In the genomic region with DNA sequence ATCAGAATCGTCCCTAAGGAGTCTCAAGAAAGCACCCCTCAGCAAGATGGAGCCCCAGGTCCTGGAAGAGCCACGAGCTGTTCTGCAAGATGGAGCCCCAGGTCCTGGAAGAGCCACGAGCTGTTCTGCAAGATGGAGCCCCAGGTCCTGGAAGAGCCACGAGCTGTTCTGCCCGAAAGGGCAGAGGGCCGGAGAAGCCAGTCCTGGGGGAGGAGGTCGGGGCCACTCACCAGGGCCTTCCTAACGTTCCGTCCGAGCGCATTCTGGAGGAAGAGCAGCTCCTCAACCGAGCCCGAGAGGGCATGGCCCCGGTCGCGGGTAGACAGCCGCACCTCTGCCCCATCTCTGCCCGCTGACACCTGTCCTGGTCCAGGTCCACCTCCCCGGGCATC, we compare ENCODE assay signal across 8 cellular contexts.
A peak's percentile ranks its signal among the peaks of the same experiment; 100 is the strongest.
DNase-seq lines count a peak whose midpoint lies in the region; ATAC-seq and TF ChIP-seq lines count a peak whose summit lies in the region.
"Not testable (repeated sequence)": the region's sequence is repeated elsewhere in the genome, so short reads cannot be mapped to it uniquely, and the experiment has no call there.

No MANE protein-coding gene starts in this region.

- H3K4me1 ChIP-seq in esophagus squamous epithelium: peaks cover 0 to 24% (median 0%) of the 10 kb centered on the region in 3 donors

- intact Hi-C loops in CD14-positive monocyte (cut with micrococcal nuclease); esophagus squamous epithelium (cut with DNase I): not testable (repeated sequence)
- intact Hi-C loops in natural killer cell (cut with micrococcal nuclease): loop anchor here (2.0 kb wide), 1 partner anchor 14 kb away; no protein-coding TSS in a partner anchor

- not testable (repeated sequence) for H3K36me3 ChIP-seq in esophagus squamous epithelium

- TF ChIP-seq POLR2A in esophagus squamous epithelium (IDR thresholded peaks at IDR 0.05): not testable (repeated sequence)

- H3K27ac ChIP-seq in esophagus squamous epithelium: peak overlapping the region; percentile 34 to 83 (median 56)

- H3K27me3 ChIP-seq in esophagus squamous epithelium: peaks cover 0 to 15% (median 0%) of the 10 kb centered on the region in 4 donors

- not testable (repeated sequence) for H3K9me3 ChIP-seq in T-helper 17 cell (ENCODE audit: control insufficient read depth, low read length, poor library complexity, severe bottlenecking); esophagus squamous epithelium

- H3K27me3 Mint-ChIP-seq in CD14-positive monocyte (ENCODE audit: low read depth in 3 of 3); T-helper 17 cell; natural killer cell (ENCODE audit: low read depth in 2 of 2): not testable (repeated sequence)

- H3K4me3 Mint-ChIP-seq in CD14-positive monocyte: peak overlapping the region; percentile 96 to 98
- H3K4me3 Mint-ChIP-seq in T-helper 17 cell: peak overlapping the region; percentile 96
- peak overlapping the region; percentile 100 for H3K4me3 Mint-ChIP-seq in natural killer cell
- peak overlapping the region; percentile 86 for H3K4me3 Mint-ChIP-seq in stimulated activated effector memory CD8-positive, alpha-beta T cell treated with anti-CD3 and anti-CD28 coated beads, Interleukin-12 subunit alpha, Interleukin-12 subunit beta, amount 100 ng/mL, for 72 hours

- not testable (repeated sequence) for TF ChIP-seq CTCF in CD14-positive monocyte (IDR thresholded peaks at IDR 0.05); esophagus squamous epithelium (IDR thresholded peaks at IDR 0.05); natural killer cell (IDR thresholded peaks at IDR 0.05)

- ATAC-seq in GM19324 (IDR thresholded peaks at IDR 0.05; ENCODE audit: low FRiP score, unreplicated experiment): peak; percentile 42
- peak; percentile 13 for ATAC-seq in HG03139 (IDR thresholded peaks at IDR 0.05; ENCODE audit: unreplicated experiment)
- peak; percentile 79 for ATAC-seq in T-helper 17 cell
- ATAC-seq in natural killer cell: peak; percentile 67 to 77 (median 76)
- ATAC-seq in stimulated activated effector memory CD8-positive, alpha-beta T cell treated with anti-CD3 and anti-CD28 coated beads, Interleukin-12 subunit alpha, Interleukin-12 subunit beta, amount 100 ng/mL, for 72 hours: peak; percentile 80

- 64 to 65% methylated on average over 6 to 16 of the region's 19 CpGs for WGBS in esophagus squamous epithelium, 2 donors

- H3K36me3 Mint-ChIP-seq in CD14-positive monocyte: peaks cover 13 to 26% of the 10 kb centered on the region in 2 donors
- not testable (repeated sequence) for H3K36me3 Mint-ChIP-seq in T-helper 17 cell (ENCODE audit: low read depth); natural killer cell
- H3K36me3 Mint-ChIP-seq in stimulated activated effector memory CD8-positive, alpha-beta T cell treated with anti-CD3 and anti-CD28 coated beads, Interleukin-12 subunit alpha, Interleukin-12 subunit beta, amount 100 ng/mL, for 72 hours: peaks cover 39% of the 10 kb centered on the region

- peak overlapping the region; percentile 28 to 69 (median 50) for H3K4me3 ChIP-seq in esophagus squamous epithelium

- H3K27ac Mint-ChIP-seq in CD14-positive monocyte: peak overlapping the region; percentile 92 to 98 (median 94)
- H3K27ac Mint-ChIP-seq in T-helper 17 cell: peak overlapping the region; percentile 78
- peak overlapping the region; percentile 90 to 94 for H3K27ac Mint-ChIP-seq in natural killer cell
- H3K27ac Mint-ChIP-seq in stimulated activated effector memory CD8-positive, alpha-beta T cell treated with anti-CD3 and anti-CD28 coated beads, Interleukin-12 subunit alpha, Interleukin-12 subunit beta, amount 100 ng/mL, for 72 hours: peak overlapping the region; percentile 89

- peaks cover 40% of the 10 kb centered on the region for H3K4me1 Mint-ChIP-seq in CD14-positive monocyte
- peaks cover 21% of the 10 kb centered on the region for H3K4me1 Mint-ChIP-seq in T-helper 17 cell
- H3K4me1 Mint-ChIP-seq in natural killer cell: peaks cover 36 to 40% of the 10 kb centered on the region in 2 donors
- H3K4me1 Mint-ChIP-seq in stimulated activated effector memory CD8-positive, alpha-beta T cell treated with anti-CD3 and anti-CD28 coated beads, Interleukin-12 subunit alpha, Interleukin-12 subunit beta, amount 100 ng/mL, for 72 hours: peaks cover 28% of the 10 kb centered on the region

- not testable (repeated sequence) for DNase-seq in CD14-positive monocyte (ENCODE audit: low spot score); esophagus squamous epithelium (lab: John Stamatoyannopoulos, UW)
- DNase-seq in T-helper 17 cell (peak in 1 of 3 donors; percentile 27), natural killer cell (peak; percentile 32)
- peak; percentile 14 for DNase-seq in activated T-helper 9 cell treated with anti-CD3 and anti-CD28 coated beads, Interleukin-2, amount 50 U/mL, for 16 hours (ENCODE audit: low read depth)
- peak in 1 of 2 donors; percentile 63 for DNase-seq in stimulated activated effector memory CD8-positive, alpha-beta T cell treated with anti-CD3 and anti-CD28 coated beads, Interleukin-12 subunit alpha, Interleukin-12 subunit beta, amount 100 ng/mL, for 72 hours (ENCODE audit: low spot score in 2 of 2)

- not testable (repeated sequence) for H3K9me3 Mint-ChIP-seq in CD14-positive monocyte; natural killer cell; stimulated activated effector memory CD8-positive, alpha-beta T cell treated with anti-CD3 and anti-CD28 coated beads, Interleukin-12 subunit alpha, Interleukin-12 subunit beta, amount 100 ng/mL, for 72 hours

Comparison
In these comparisons a context has a peak if more than half of its experiments do, and no peak if none do; other contexts are left out.
1. ATAC-seq: peak in every context shown above with its lines; median percentile 80 in stimulated activated effector memory CD8-positive, alpha-beta T cell treated with anti-CD3 and anti-CD28 coated beads, Interleukin-12 subunit alpha, Interleukin-12 subunit beta, amount 100 ng/mL, for 72 hours; 79 in T-helper 17 cell; 76 in natural killer cell; 42 in GM19324; 13 in HG03139.